ENCODE assay signal across 29 cellular contexts in the genomic region with DNA sequence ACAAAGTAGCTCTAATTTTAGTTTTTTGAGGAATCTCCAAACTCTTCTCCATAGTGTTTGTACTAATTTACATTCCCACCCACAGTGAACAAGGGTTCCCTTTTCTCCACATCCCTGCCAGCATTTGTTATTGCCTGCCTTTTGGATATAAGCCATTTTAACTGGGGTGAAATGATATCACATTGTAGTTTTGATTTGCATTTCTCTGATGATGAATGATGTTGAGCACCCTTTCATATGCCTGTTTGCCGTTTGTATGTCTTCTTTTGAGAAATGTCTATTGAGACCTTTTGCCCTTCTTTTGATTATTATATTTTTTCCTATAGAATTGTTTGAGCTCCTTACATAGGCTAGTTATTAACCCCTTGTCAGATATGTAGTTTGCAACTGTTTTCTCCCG.
"Had no signal": no experiment of that assay in that cellular context is flagged by ENCODE, and none has a peak within 500 bp of the region (broad histone marks: within the 10 kb centered on the region; RNA-seq: fewer than 3 reads in every experiment).

No MANE protein-coding gene starts in this region.

- DNase-seq: hippocampal formation; kidney; left colon; left ventricle myocardium inferior; naive thymus-derived CD8-positive, alpha-beta T cell; nephron progenitor cell; occipital lobe; retina; right cardiac atrium; stimulated activated CD4-positive, alpha-beta T cell treated with anti-CD3 and anti-CD28 coated beads, Interleukin-12 subunit alpha, Interleukin-12 subunit beta, amount 100 ng/mL, for 4 hours; stimulated activated CD4-positive, alpha-beta T cell treated with anti-CD3 and anti-CD28 coated beads, Interleukin-15, amount 100 ng/mL, for 24 hours; stimulated activated CD4-positive, alpha-beta T cell treated with anti-CD3 and anti-CD28 coated beads, Interleukin-2, amount 100 ng/mL, for 24 hours; stimulated activated CD4-positive, alpha-beta T cell treated with anti-CD3 and anti-CD28 coated beads, Interleukin-4, amount 100 ng/mL, for 1 hour; stimulated activated naive B cell treated with anti-CD40 and anti-IgM and Interleukin-4, amounts not matched to agents 10 μg/mL and 1 μg/mL and 100 μg/mL, for 72 hours; stimulated activated naive CD8-positive, alpha-beta T cell treated with anti-CD3 and anti-CD28 coated beads, Interleukin-15, Interleukin-2, amounts not matched to agents 100 U/mL and 50 U/mL, for 24 hours; stomach; tibial artery; trophoblast cell; upper lobe of right lung; uterus had no signal

- H3K4me2 ChIP-seq: neural progenitor cell had no signal

- H3K36me3 ChIP-seq: neural progenitor cell, neutrophil, uterus had no signal

- H3K27ac ChIP-seq: left ventricle myocardium inferior, neural progenitor cell, neutrophil, parathyroid adenoma, stomach, suprapubic skin, thoracic aorta, tibial artery, upper lobe of right lung, uterus had no signal

- H3K27me3 ChIP-seq: neural progenitor cell, neutrophil, stomach, suprapubic skin, tibial artery, upper lobe of right lung, uterus had no signal

- H2AFZ ChIP-seq: neural progenitor cell, parathyroid adenoma had no signal

- H3K79me2 ChIP-seq: parathyroid adenoma had no signal

- H3K9ac ChIP-seq: neural progenitor cell, parathyroid adenoma had no signal

- H3K9me3 ChIP-seq: left ventricle myocardium inferior, neutrophil, stomach, suprapubic skin, thoracic aorta, tibial artery, upper lobe of right lung, uterus had no signal

- H3K4me3 ChIP-seq: left ventricle myocardium inferior, lung, neural progenitor cell, skin epidermis, stomach, suprapubic skin, thoracic aorta, tibial artery, upper lobe of right lung, uterus had no signal

- H3K4me1 ChIP-seq: parathyroid adenoma, stomach, suprapubic skin, tibial artery, upper lobe of right lung, uterus had no signal

- ATAC-seq: left colon; naive thymus-derived CD8-positive, alpha-beta T cell; right cardiac atrium; sciatic nerve; stimulated activated naive B cell treated with anti-CD40 and anti-IgM and Interleukin-4, amounts not matched to agents 10 μg/mL and 1 μg/mL and 100 μg/mL, for 72 hours; stimulated activated naive CD8-positive, alpha-beta T cell treated with anti-CD3 and anti-CD28 coated beads, Interleukin-15, Interleukin-2, amounts not matched to agents 100 U/mL and 50 U/mL, for 24 hours; upper lobe of right lung had no signal

- FAIRE-seq: islet of Langerhans, kidney had no signal
